ENCODE assay signal across 30 cellular contexts in genomic region chr9:92175441-92175840, GRCh38.
"Had no signal": no experiment of that assay in that cellular context is flagged by ENCODE, and none has a peak within 500 bp of the region (broad histone marks: within the 10 kb centered on the region; RNA-seq: fewer than 3 reads in every experiment).

No MANE protein-coding gene starts in this region.

- H3K4me3 ChIP-seq: adrenal gland, body of pancreas, esophagus squamous epithelium, gastroesophageal sphincter had no signal

- H3K36me3 Mint-ChIP-seq: activated CD4-positive, alpha-beta memory T cell treated with anti-CD3 and anti-CD28 coated beads for 36 hours; activated CD8-positive, alpha-beta memory T cell treated with anti-CD3 and anti-CD28 coated beads, Interleukin-2, amount 10 ng/mL, durations not matched to agents 7 days and 5 days; activated naive CD4-positive, alpha-beta T cell treated with anti-CD3 and anti-CD28 coated beads, Interleukin-2, amount 50 U/mL, for 24 hours; activated naive CD8-positive, alpha-beta T cell treated with anti-CD3 and anti-CD28 coated beads for 36 hours had no signal

- H3K27me3 ChIP-seq: adrenal gland, body of pancreas, esophagus squamous epithelium, gastroesophageal sphincter had no signal

- H3K4me1 ChIP-seq: body of pancreas, esophagus squamous epithelium, gastroesophageal sphincter had no signal

- H3K4me1 Mint-ChIP-seq: activated CD4-positive, alpha-beta T cell treated with anti-CD3 and anti-CD28 coated beads for 36 hours; activated CD4-positive, alpha-beta T cell treated with anti-CD3 and anti-CD28 coated beads, Interleukin-2, amount 10 ng/mL, durations not matched to agents 24 days and 14 days; activated CD8-positive, alpha-beta memory T cell treated with anti-CD3 and anti-CD28 coated beads, Interleukin-2, amount 10 ng/mL, durations not matched to agents 7 days and 5 days; activated naive CD4-positive, alpha-beta T cell treated with anti-CD3 and anti-CD28 coated beads, Interleukin-2, amount 50 U/mL, for 24 hours; activated naive CD8-positive, alpha-beta T cell treated with anti-CD3 and anti-CD28 coated beads for 36 hours; activated naive CD8-positive, alpha-beta T cell treated with anti-CD3 and anti-CD28 coated beads, Interleukin-2, amount 50 U/mL, for 24 hours had no signal

- H3K4me3 Mint-ChIP-seq: activated CD4-positive, alpha-beta memory T cell treated with anti-CD3 and anti-CD28 coated beads for 36 hours; activated CD4-positive, alpha-beta T cell treated with anti-CD3 and anti-CD28 coated beads for 36 hours; activated CD4-positive, alpha-beta T cell treated with anti-CD3 and anti-CD28 coated beads, Interleukin-2, amount 10 ng/mL, durations not matched to agents 24 days and 14 days; activated CD8-positive, alpha-beta memory T cell treated with anti-CD3 and anti-CD28 coated beads, Interleukin-2, amount 10 ng/mL, durations not matched to agents 7 days and 5 days; activated CD8-positive, alpha-beta T cell treated with anti-CD3 and anti-CD28 coated beads, Interleukin-2, amount 10 ng/mL, durations not matched to agents 7 days and 5 days; activated naive CD4-positive, alpha-beta T cell treated with anti-CD3 and anti-CD28 coated beads for 36 hours; activated naive CD4-positive, alpha-beta T cell treated with anti-CD3 and anti-CD28 coated beads, Interleukin-2, amount 50 U/mL, for 24 hours; activated naive CD8-positive, alpha-beta T cell treated with anti-CD3 and anti-CD28 coated beads for 36 hours; activated naive CD8-positive, alpha-beta T cell treated with anti-CD3 and anti-CD28 coated beads, Interleukin-2, amount 50 U/mL, for 24 hours; activated T-helper 1 cell treated with anti-CD3 and anti-CD28 coated beads, Interleukin-12 subunit alpha, Interleukin-12 subunit beta, Interleukin-2, Interleukin-4 antibody, amounts not matched to agents 30 ng/mL and 10 ng/mL and 1 ng/mL, durations not matched to agents 14 hours and 24 hours and 36 hours; effector memory CD8-positive, alpha-beta T cell had no signal

- H3K9me3 Mint-ChIP-seq: activated CD4-positive, alpha-beta T cell treated with anti-CD3 and anti-CD28 coated beads, Interleukin-2, amount 10 ng/mL, durations not matched to agents 24 days and 14 days; activated naive CD4-positive, alpha-beta T cell treated with anti-CD3 and anti-CD28 coated beads, Interleukin-2, amount 50 U/mL, for 24 hours; activated naive CD8-positive, alpha-beta T cell treated with anti-CD3 and anti-CD28 coated beads for 36 hours; activated T-helper 1 cell treated with anti-CD3 and anti-CD28 coated beads, Interleukin-12 subunit alpha, Interleukin-12 subunit beta, Interleukin-2, Interleukin-4 antibody, amounts not matched to agents 30 ng/mL and 10 ng/mL and 1 ng/mL, durations not matched to agents 14 hours and 24 hours and 36 hours; activated T-helper 2 cell treated with anti-CD3 and anti-CD28 coated beads, Interferon-gamma antibody, Interleukin-2, Interleukin-4, amounts not matched to agents 10 μg/mL and 5 μg/mL and 100 μg/mL, durations not matched to agents 14 hours and 24 hours and 36 hours had no signal

- H3K27ac Mint-ChIP-seq: activated CD4-positive, alpha-beta memory T cell treated with anti-CD3 and anti-CD28 coated beads for 36 hours; activated CD4-positive, alpha-beta T cell treated with anti-CD3 and anti-CD28 coated beads for 36 hours; activated CD4-positive, alpha-beta T cell treated with anti-CD3 and anti-CD28 coated beads, Interleukin-2, amount 10 ng/mL, durations not matched to agents 24 days and 14 days; activated CD8-positive, alpha-beta memory T cell treated with anti-CD3 and anti-CD28 coated beads, Interleukin-2, amount 10 ng/mL, durations not matched to agents 7 days and 5 days; activated CD8-positive, alpha-beta T cell treated with anti-CD3 and anti-CD28 coated beads, Interleukin-2, amount 10 ng/mL, durations not matched to agents 7 days and 5 days; activated naive CD4-positive, alpha-beta T cell treated with anti-CD3 and anti-CD28 coated beads for 36 hours; activated naive CD4-positive, alpha-beta T cell treated with anti-CD3 and anti-CD28 coated beads, Interleukin-2, amount 50 U/mL, for 24 hours; activated naive CD8-positive, alpha-beta T cell treated with anti-CD3 and anti-CD28 coated beads for 36 hours; activated naive CD8-positive, alpha-beta T cell treated with anti-CD3 and anti-CD28 coated beads, Interleukin-2, amount 50 U/mL, for 24 hours; activated T-helper 1 cell treated with anti-CD3 and anti-CD28 coated beads, Interleukin-12 subunit alpha, Interleukin-12 subunit beta, Interleukin-2, Interleukin-4 antibody, amounts not matched to agents 30 ng/mL and 10 ng/mL and 1 ng/mL, durations not matched to agents 14 hours and 24 hours and 36 hours; activated T-helper 2 cell treated with anti-CD3 and anti-CD28 coated beads, Interferon-gamma antibody, Interleukin-2, Interleukin-4, amounts not matched to agents 10 μg/mL and 5 μg/mL and 100 μg/mL, durations not matched to agents 14 hours and 24 hours and 36 hours; effector memory CD8-positive, alpha-beta T cell had no signal

- H3K27me3 Mint-ChIP-seq: activated CD4-positive, alpha-beta T cell treated with anti-CD3 and anti-CD28 coated beads for 36 hours; activated naive CD8-positive, alpha-beta T cell treated with anti-CD3 and anti-CD28 coated beads, Interleukin-2, amount 50 U/mL, for 24 hours had no signal

- H3K27ac ChIP-seq: adrenal gland, body of pancreas, esophagus squamous epithelium, gastroesophageal sphincter had no signal

- H3K9me3 ChIP-seq: adrenal gland, body of pancreas had no signal

- H3K36me3 ChIP-seq: adrenal gland, esophagus squamous epithelium, gastroesophageal sphincter had no signal

- ATAC-seq: activated CD4-positive, alpha-beta T cell treated with anti-CD3 and anti-CD28 coated beads for 36 hours; activated CD8-positive, alpha-beta memory T cell treated with anti-CD3 and anti-CD28 coated beads, Interleukin-2, amount 10 ng/mL, durations not matched to agents 7 days and 5 days; activated CD8-positive, alpha-beta T cell treated with anti-CD3 and anti-CD28 coated beads, Interleukin-2, amount 10 ng/mL, durations not matched to agents 7 days and 5 days; activated naive CD8-positive, alpha-beta T cell treated with anti-CD3 and anti-CD28 coated beads, Interleukin-2, amount 50 U/mL, for 24 hours; body of pancreas; effector memory CD8-positive, alpha-beta T cell; gastroesophageal sphincter had no signal

- DNase-seq: activated CD4-positive, alpha-beta memory T cell treated with anti-CD3 and anti-CD28 coated beads for 36 hours; activated CD4-positive, alpha-beta T cell treated with anti-CD3 and anti-CD28 coated beads for 36 hours; activated CD4-positive, alpha-beta T cell treated with anti-CD3 and anti-CD28 coated beads, Interleukin-2, amount 10 ng/mL, durations not matched to agents 24 days and 14 days; activated CD4-positive, CD25-positive, alpha-beta regulatory T cell; activated CD4-positive, CD25-positive, alpha-beta regulatory T cell treated with anti-CD3 and anti-CD28 coated beads, Interleukin-2, amount 50 U/mL, for 72 hours; activated CD8-positive, alpha-beta memory T cell treated with anti-CD3 and anti-CD28 coated beads, Interleukin-2, amount 10 ng/mL, durations not matched to agents 7 days and 5 days; activated CD8-positive, alpha-beta memory T cell treated with anti-CD3 and anti-CD28 coated beads, Interleukin-2, amount 50 U/mL, for 4 hours; activated CD8-positive, alpha-beta T cell treated with anti-CD3 and anti-CD28 coated beads, Interleukin-2, amount 10 ng/mL, durations not matched to agents 7 days and 5 days; activated effector memory CD4-positive, alpha-beta T cell treated with anti-CD3 and anti-CD28 coated beads, Interleukin-2, amount 50 U/mL, for 16 hours; activated naive CD4-positive, alpha-beta T cell treated with anti-CD3 and anti-CD28 coated beads for 36 hours; activated naive CD8-positive, alpha-beta T cell treated with anti-CD3 and anti-CD28 coated beads for 36 hours; activated naive CD8-positive, alpha-beta T cell treated with anti-CD3 and anti-CD28 coated beads, Interleukin-2, amount 50 U/mL, for 24 hours; activated T-cell treated with anti-CD3 and anti-CD28 coated beads, Interleukin-2, amount 50 U/mL, for 1 hour; activated T-cell treated with anti-CD3 and anti-CD28 coated beads, Interleukin-2, amount 50 U/mL, for 48 hours; amygdala; aorta; body of pancreas; caudate nucleus; cortex of kidney; dermis blood vessel endothelial cell; effector CD4-positive, alpha-beta T cell; effector memory CD8-positive, alpha-beta T cell; esophagus squamous epithelium; foreskin melanocyte; T-helper 2 cell had no signal
